ENCODE assay signal across 23 cellular contexts in genomic region chr3:148614463-148614862, GRCh38.
"Had no signal": no experiment of that assay in that cellular context is flagged by ENCODE, and none has a peak within 500 bp of the region (broad histone marks: within the 10 kb centered on the region; RNA-seq: fewer than 3 reads in every experiment).

No MANE protein-coding gene starts in this region.

- H3K4me3 ChIP-seq: hepatocyte, thoracic aorta, vagina had no signal

- H3K27me3 Mint-ChIP-seq: activated naive CD4-positive, alpha-beta T cell treated with anti-CD3 and anti-CD28 coated beads, Interleukin-2, amount 10 ng/mL, durations not matched to agents 7 days and 5 days; stimulated activated naive B cell treated with anti-CD40 and anti-IgM and Interleukin-4, amounts not matched to agents 10 μg/mL and 1 μg/mL and 100 μg/mL, for 72 hours; T-cell; type B pancreatic cell had no signal

- H3K9me3 Mint-ChIP-seq: activated naive CD4-positive, alpha-beta T cell treated with anti-CD3 and anti-CD28 coated beads, Interleukin-2, amount 10 ng/mL, durations not matched to agents 7 days and 5 days; activated T-cell treated with anti-CD3 and anti-CD28 coated beads, Interleukin-2, amount 50 U/mL, for 4 hours; nephron; type B pancreatic cell had no signal

- H3K36me3 ChIP-seq: thoracic aorta, vagina had no signal

- ATAC-seq: activated T-cell treated with anti-CD3 and anti-CD28 coated beads, Interleukin-2, amount 50 U/mL, for 4 hours; foreskin keratinocyte; left ventricle myocardium superior; stimulated activated naive B cell treated with anti-CD40 and anti-IgM and Interleukin-4, amounts not matched to agents 10 μg/mL and 1 μg/mL and 100 μg/mL, for 72 hours; T-cell had no signal

- H3K36me3 Mint-ChIP-seq: activated naive CD4-positive, alpha-beta T cell treated with anti-CD3 and anti-CD28 coated beads, Interleukin-2, amount 10 ng/mL, durations not matched to agents 7 days and 5 days; stimulated activated naive B cell treated with anti-CD40 and anti-IgM and Interleukin-4, amounts not matched to agents 10 μg/mL and 1 μg/mL and 100 μg/mL, for 72 hours; T-cell; type B pancreatic cell had no signal

- H3K27me3 ChIP-seq: foreskin keratinocyte, hepatocyte, vagina had no signal

- H3K4me3 Mint-ChIP-seq: activated naive CD4-positive, alpha-beta T cell treated with anti-CD3 and anti-CD28 coated beads, Interleukin-2, amount 10 ng/mL, durations not matched to agents 7 days and 5 days; activated T-cell treated with anti-CD3 and anti-CD28 coated beads, Interleukin-2, amount 50 U/mL, for 4 hours; nephron; stimulated activated naive B cell treated with anti-CD40 and anti-IgM and Interleukin-4, amounts not matched to agents 10 μg/mL and 1 μg/mL and 100 μg/mL, for 72 hours; T-cell; T-helper 2 cell treated with Interferon-gamma antibody and Interleukin-4, amounts not matched to agents 5 μg/mL and 100 μg/mL, for 36 hours; type B pancreatic cell had no signal

- H3K4me1 Mint-ChIP-seq: activated naive CD4-positive, alpha-beta T cell treated with anti-CD3 and anti-CD28 coated beads, Interleukin-2, amount 10 ng/mL, durations not matched to agents 7 days and 5 days; stimulated activated naive B cell treated with anti-CD40 and anti-IgM and Interleukin-4, amounts not matched to agents 10 μg/mL and 1 μg/mL and 100 μg/mL, for 72 hours had no signal

- DNase-seq: activated CD4-positive, alpha-beta T cell treated with anti-CD3 and anti-CD28 coated beads, Interleukin-2, amount 50 U/mL, for 4 hours; activated CD8-positive, alpha-beta memory T cell treated with anti-CD3 and anti-CD28 coated beads for 24 hours; activated CD8-positive, alpha-beta memory T cell treated with anti-CD3 and anti-CD28 coated beads, Interleukin-2, amount 50 U/mL, for 4 hours; activated effector memory CD4-positive, alpha-beta T cell treated with Interleukin-2 at 50 U/mL for 16 hours; activated naive CD4-positive, alpha-beta T cell treated with anti-CD3 and anti-CD28 coated beads, Interleukin-2, amount 10 ng/mL, durations not matched to agents 7 days and 5 days; activated T-cell treated with anti-CD3 and anti-CD28 coated beads, Interleukin-2, amount 50 U/mL, for 4 hours; amygdala; erythroblast; foreskin keratinocyte; kidney glomerular epithelial cell; left ventricle myocardium superior; midbrain; nucleus accumbens; stimulated activated CD4-positive, alpha-beta T cell treated with anti-CD3 and anti-CD28 coated beads, Interleukin-2, amount 100 ng/mL, for 48 hours; stimulated activated CD8-positive, alpha-beta memory T cell treated with anti-CD3 and anti-CD28 coated beads, Interleukin-4, amount 100 ng/mL, for 48 hours; stimulated activated naive B cell treated with anti-CD40 and anti-IgM and Interleukin-4, amounts not matched to agents 10 μg/mL and 1 μg/mL and 100 μg/mL, for 72 hours; T-cell had no signal

- H3K4me1 ChIP-seq: foreskin keratinocyte, vagina had no signal

- H3K9me3 ChIP-seq: thoracic aorta, vagina had no signal

- H3K27ac ChIP-seq: foreskin keratinocyte, hepatocyte, thoracic aorta, vagina had no signal

- H3K27ac Mint-ChIP-seq: activated naive CD4-positive, alpha-beta T cell treated with anti-CD3 and anti-CD28 coated beads, Interleukin-2, amount 10 ng/mL, durations not matched to agents 7 days and 5 days; stimulated activated naive B cell treated with anti-CD40 and anti-IgM and Interleukin-4, amounts not matched to agents 10 μg/mL and 1 μg/mL and 100 μg/mL, for 72 hours; T-cell; T-helper 2 cell treated with Interferon-gamma antibody and Interleukin-4, amounts not matched to agents 5 μg/mL and 100 μg/mL, for 36 hours; type B pancreatic cell had no signal
